In the genomic region with DNA sequence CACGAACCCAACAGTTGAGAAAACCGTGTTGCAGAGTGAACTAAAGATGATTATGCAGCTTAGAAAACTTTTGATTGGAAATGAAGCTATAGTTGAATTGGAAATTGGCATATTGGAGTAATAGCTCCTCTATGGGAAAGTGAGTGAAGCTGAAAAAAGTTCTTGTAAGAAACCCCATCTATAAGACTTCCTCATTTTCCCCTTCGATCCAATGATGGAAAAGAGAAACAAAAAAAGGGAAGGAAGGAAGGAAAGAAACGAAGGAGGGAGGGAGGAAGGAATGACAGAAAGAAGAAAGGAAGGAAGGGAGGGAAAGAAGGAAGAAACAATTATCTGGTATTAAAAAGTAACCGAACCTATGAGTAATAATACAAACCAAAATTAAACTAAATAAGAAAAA, we compare ENCODE assay signal across 6 cellular contexts.
"Had no signal": no experiment of that assay in that cellular context is flagged by ENCODE, and none has a peak within 500 bp of the region (broad histone marks: within the 10 kb centered on the region; RNA-seq: fewer than 3 reads in every experiment).

No MANE protein-coding gene starts in this region.

- ATAC-seq: GM23338, HCT116, HepG2 had no signal

- H3K9me3 Mint-ChIP-seq: GM23338, HFFc6 had no signal

- DNase-seq: HFFc6, KG1 had no signal

- H3K36me3 Mint-ChIP-seq: IgD-negative memory B cell had no signal

- H3K27me3 Mint-ChIP-seq: IgD-negative memory B cell had no signal

- H3K27ac Mint-ChIP-seq: GM23338, HFFc6, IgD-negative memory B cell had no signal

- H3K4me3 Mint-ChIP-seq: GM23338, HFFc6, IgD-negative memory B cell had no signal

- H3K4me1 Mint-ChIP-seq: IgD-negative memory B cell had no signal
